9 cellular contexts compared by ENCODE assay signal in the genomic region with DNA sequence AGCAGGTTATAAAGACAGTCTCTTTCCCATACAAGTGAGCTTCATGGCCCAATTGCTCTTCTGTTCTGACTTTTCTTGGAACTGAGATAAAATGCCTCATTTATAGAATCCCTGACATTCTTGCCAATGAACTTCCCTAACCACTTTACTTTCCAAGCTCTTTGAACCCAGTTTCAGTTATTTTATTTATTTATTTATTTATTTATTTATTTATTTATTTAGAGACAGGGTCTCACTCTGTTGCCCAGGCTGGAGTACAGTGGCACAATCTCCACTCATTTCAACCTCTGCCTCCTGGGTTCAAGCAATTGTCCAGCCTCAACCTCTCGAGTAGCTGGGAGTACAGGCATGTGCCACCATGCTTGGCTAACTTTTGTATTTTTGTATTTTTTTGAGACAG.
"Had no signal": no experiment of that assay in that cellular context is flagged by ENCODE, and none has a peak within 500 bp of the region (broad histone marks: within the 10 kb centered on the region; RNA-seq: fewer than 3 reads in every experiment).

No MANE protein-coding gene starts in this region.

- H3K4me3 ChIP-seq: GM23248, GM23338, HAP-1 had no signal

- H3K36me3 ChIP-seq: HAP-1 had no signal

- H3K4me3 Mint-ChIP-seq: GM23338, H9, HFFc6 had no signal

- H2AFZ ChIP-seq: GM23248, GM23338 had no signal

- H3K9ac ChIP-seq: GM23248 had no signal

- H3K4me1 ChIP-seq: HAP-1 had no signal

- DNase-seq: GM23248, GOT3, H7, H9, HCEC 1CT, HFFc6 had no signal

- FAIRE-seq: H1 had no signal

- H3K4me2 ChIP-seq: GM23338 had no signal

- H3K9me3 Mint-ChIP-seq: GM23338, H9, HFFc6 had no signal

- H3K9me3 ChIP-seq: HAP-1 had no signal

- H3K27ac Mint-ChIP-seq: GM23338, H9, HFFc6 had no signal

- H3K27ac ChIP-seq: GM23248 had no signal

- ATAC-seq: GM23338 had no signal
